Comparison of ENCODE assay signal across 1 cellular context in the genomic region with DNA sequence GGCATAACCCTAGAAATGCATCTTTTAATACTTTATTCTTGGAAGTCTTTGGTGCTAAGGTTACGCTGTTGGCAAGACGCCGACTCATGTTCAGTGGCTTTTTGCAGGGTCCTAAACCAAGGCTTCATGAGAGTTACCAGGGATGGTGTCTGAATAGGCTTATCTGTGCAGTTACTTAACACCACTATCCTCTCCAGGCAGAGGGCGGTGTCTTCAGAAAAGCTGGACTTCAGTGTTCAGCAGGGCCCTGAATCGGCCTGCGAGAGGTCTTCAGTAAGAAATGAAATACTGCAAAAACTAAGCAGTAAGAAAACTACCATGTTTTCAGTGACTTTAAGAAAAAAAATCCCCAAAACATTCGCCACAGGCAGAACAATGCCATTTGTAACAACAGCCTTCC.
TF ChIP-seq lines count a peak whose summit lies in the region.

No MANE protein-coding gene starts in this region.

TF ChIP-seq in H1, 55 proteins besides CTCF, POLR2A, EP300 and RAD21:
- no peak for TF ChIP-seq ASH2L (IDR thresholded peaks at IDR 0.05; ENCODE audit: low read length)
- no peak for TF ChIP-seq SAP30 (IDR thresholded peaks at IDR 0.05; ENCODE audit: insufficient read depth, insufficient replicate concordance, low read length)
- no peak for TF ChIP-seq RXRA (IDR thresholded peaks at IDR 0.05; ENCODE audit: insufficient read depth, low read depth, low read length)
- no peak for TF ChIP-seq TEAD4 (IDR thresholded peaks at IDR 0.05; ENCODE audit: low read depth, low read length)
- TF ChIP-seq EZH2 (IDR thresholded peaks at IDR 0.05; ENCODE audit: low read depth, low read length, severe bottlenecking) = no peak
- TF ChIP-seq, protein P1, sequence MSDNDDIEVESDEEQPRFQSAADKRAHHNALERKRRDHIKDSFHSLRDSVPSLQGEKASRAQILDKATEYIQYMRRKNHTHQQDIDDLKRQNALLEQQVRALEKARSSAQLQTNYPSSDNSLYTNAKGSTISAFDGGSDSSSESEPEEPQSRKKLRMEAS (IDR thresholded peaks at IDR 0.05) = no peak
- no peak for TF ChIP-seq JUN (IDR thresholded peaks at IDR 0.05; ENCODE audit: low read depth, low read length)
- no peak for TF ChIP-seq BACH1 (IDR thresholded peaks at IDR 0.05; ENCODE audit: low read length)
TF ChIP-seq in H1: peak in this region for 0.
